ENCODE assay signal across 21 cellular contexts in the genomic region with DNA sequence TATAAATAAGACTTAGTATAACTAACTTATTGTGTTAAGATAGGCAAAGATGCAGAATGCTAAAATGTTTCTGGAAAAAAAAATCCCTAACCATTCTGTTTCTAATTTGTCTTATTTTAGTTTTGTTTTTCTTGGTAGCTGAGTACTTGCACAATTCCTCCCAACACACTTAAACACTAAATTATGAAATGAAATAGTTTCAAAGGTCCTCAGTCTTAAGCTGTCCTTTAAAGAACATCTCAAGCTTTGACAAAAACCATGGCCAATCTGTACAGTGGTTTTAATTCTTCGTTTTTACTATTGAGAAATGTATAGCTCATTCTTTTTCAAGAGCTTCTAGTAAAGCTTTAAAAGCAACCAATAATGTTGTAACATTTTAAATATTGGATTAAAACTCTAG.
DNase-seq lines count a peak whose midpoint lies in the region; ATAC-seq and TF ChIP-seq lines count a peak whose summit lies in the region.
"Had no signal": no experiment of that assay in that cellular context is flagged by ENCODE, and none has a peak within 500 bp of the region (broad histone marks: within the 10 kb centered on the region; RNA-seq: fewer than 3 reads in every experiment).

No MANE protein-coding gene starts in this region.

- no peak overlapping the region for H3K4me3 Mint-ChIP-seq in activated T-cell treated with anti-CD3 and anti-CD28 coated beads, Interleukin-2, amount 50 U/mL, for 4 hours
- H3K4me3 Mint-ChIP-seq: CD14-positive monocyte; CD4-positive, alpha-beta T cell; CD8-positive, alpha-beta memory T cell; GM23338; H9 had no signal

- peak; percentile 55 for ATAC-seq in sciatic nerve
- no peak for ATAC-seq in activated T-cell treated with anti-CD3 and anti-CD28 coated beads, Interleukin-2, amount 50 U/mL, for 4 hours
- ATAC-seq: GM23338, HCT116 had no signal

- H3K27me3 Mint-ChIP-seq in activated T-cell treated with anti-CD3 and anti-CD28 coated beads, Interleukin-2, amount 50 U/mL, for 4 hours (ENCODE audit: low read depth) = no peaks in the 10 kb centered on the region
- H3K27me3 Mint-ChIP-seq: CD4-positive, alpha-beta T cell; CD8-positive, alpha-beta memory T cell had no signal

- no peaks in the 10 kb centered on the region for H3K36me3 Mint-ChIP-seq in activated T-cell treated with anti-CD3 and anti-CD28 coated beads, Interleukin-2, amount 50 U/mL, for 4 hours (ENCODE audit: insufficient read depth)
- H3K36me3 Mint-ChIP-seq: CD14-positive monocyte; CD8-positive, alpha-beta memory T cell had no signal

- H3K9me3 Mint-ChIP-seq in activated T-cell treated with anti-CD3 and anti-CD28 coated beads, Interleukin-2, amount 50 U/mL, for 4 hours = peaks cover 5% of the 10 kb centered on the region
- H3K9me3 Mint-ChIP-seq: GM23338, H9 had no signal

- no peak for TF ChIP-seq CTCF in AG10803 (conservative IDR thresholded peaks at IDR 0.05; ENCODE audit: low read length)

- DNase-seq in AG10803 (ENCODE audit: low read depth) = peak; percentile 8
- DNase-seq in amniotic epithelial cell (ENCODE audit: low read depth) = peak; percentile 67
- DNase-seq in fibroblast of peridontal ligament (ENCODE audit: extremely low read depth) = peak; percentile 56
- no peak for DNase-seq in sciatic nerve (ENCODE audit: low spot score)
- no peak for DNase-seq in activated T-cell treated with anti-CD3 and anti-CD28 coated beads, Interleukin-2, amount 50 U/mL, for 4 hours
- DNase-seq in amygdala (lab: John Stamatoyannopoulos, UW) = no peak
- no peak for DNase-seq in occipital lobe (lab: John Stamatoyannopoulos, UW)
- DNase-seq in retina = no peak
- DNase-seq: AML-193; BE2C; CD4-positive, alpha-beta T cell; CD8-positive, alpha-beta memory T cell; DMS 273 treated with DMSO at 0.1 percent for 48 hours; DMS79; EL; GDM1; H9 had no signal

- H3K4me3 ChIP-seq in AG10803 (ENCODE audit: low read length) = no peak overlapping the region
- H3K4me3 ChIP-seq: BLaER1 treated with 17β-estradiol and CSF1 and Interleukin-3, amounts not matched to agents 10 nM and 100 nM; GM23338 had no signal

- no peaks in the 10 kb centered on the region for H3K4me1 Mint-ChIP-seq in activated T-cell treated with anti-CD3 and anti-CD28 coated beads, Interleukin-2, amount 50 U/mL, for 4 hours (ENCODE audit: low read depth)
- H3K4me1 Mint-ChIP-seq: CD14-positive monocyte; CD8-positive, alpha-beta memory T cell; H9 had no signal

- intact Hi-C loops in sciatic nerve (cut with DNase I) = no loop called here

Comparison
In these comparisons a context has a peak if more than half of its experiments do, and no peak if none do; other contexts are left out.
1. DNase-seq: peak in AG10803 (single experiment), amniotic epithelial cell (single experiment) and fibroblast of peridontal ligament (single experiment); none in sciatic nerve (single experiment), activated T-cell treated with anti-CD3 and anti-CD28 coated beads, Interleukin-2, amount 50 U/mL, for 4 hours (single experiment), amygdala (0 of 56), occipital lobe (single experiment) and retina (single experiment).